ENCODE assay signal across 7 cellular contexts in genomic region chr5:43020294-43020711, GRCh38. TPM values are rescaled to one million over a fixed set of nuclear protein-coding genes. Genes with fewer than 3 reads are reported as not detected.
A peak's percentile ranks its signal among the peaks of the same experiment; 100 is the strongest.
DNase-seq lines count a peak whose midpoint lies in the region; ATAC-seq, FAIRE-seq and TF ChIP-seq lines count a peak whose summit lies in the region.

No MANE protein-coding gene starts in this region.

- H3K27me3 ChIP-seq in Loucy (ENCODE audit: insufficient read depth, low read length, poor library complexity, severe bottlenecking): no peaks in the 10 kb centered on the region

- no peak for TF ChIP-seq POLR2A in GM12891 (IDR thresholded peaks at IDR 0.05; ENCODE audit: low read depth, low read length)

- H3K79me2 ChIP-seq in Loucy (ENCODE audit: insufficient read depth, low read length): peaks cover 95% of the 10 kb centered on the region

- H4K20me1 ChIP-seq in Loucy (ENCODE audit: insufficient read depth, low read length, poor library complexity, severe bottlenecking): peaks cover 4% of the 10 kb centered on the region

- H3K4me3 ChIP-seq in Loucy (ENCODE audit: low read length, poor library complexity, severe bottlenecking) (peak overlapping the region; percentile 97), iPS-18c (ENCODE audit: insufficient read depth, low read depth, low read length) (peak overlapping the region; percentile 17)

- H3K27ac Mint-ChIP-seq in activated T-helper 1 cell treated with anti-CD3 and anti-CD28 coated beads, Interleukin-12 subunit alpha, Interleukin-12 subunit beta, Interleukin-2, Interleukin-4 antibody, amounts not matched to agents 30 ng/mL and 10 ng/mL and 1 ng/mL, durations not matched to agents 14 hours and 24 hours and 36 hours: peak overlapping the region; percentile 97
- peak overlapping the region; percentile 100 for H3K27ac Mint-ChIP-seq in stimulated activated naive B cell treated with anti-CD40 and anti-IgM and Interleukin-4, amounts not matched to agents 10 μg/mL and 1 μg/mL and 100 μg/mL, for 72 hours

- no peak for FAIRE-seq in GM12891 (lab: Jason Lieb, UNC)

- intact Hi-C loops in activated T-helper 1 cell treated with anti-CD3 and anti-CD28 coated beads, Interleukin-12 subunit alpha, Interleukin-12 subunit beta, Interleukin-2, Interleukin-4 antibody, amounts not matched to agents 30 ng/mL and 10 ng/mL and 1 ng/mL, durations not matched to agents 14 hours and 24 hours and 36 hours (cut with micrococcal nuclease): loop anchor here (1.0 to 2.0 kb wide), 4 partner anchors 14 to 112 kb away; partner anchors contain the start of gene ANXA2R

- peaks cover 17% of the 10 kb centered on the region; the same call in 1 of the 2 replicates for H3F3A ChIP-seq in Loucy (ENCODE audit: low read depth)

- H3K36me3 ChIP-seq in Loucy (ENCODE audit: insufficient read depth, low read length): no peaks in the 10 kb centered on the region; the same call in 1 of the 2 replicates

- peak; percentile 9 for ATAC-seq in GM21723 (IDR thresholded peaks at IDR 0.05; ENCODE audit: unreplicated experiment)
- ATAC-seq in stimulated activated naive B cell treated with anti-CD40 and anti-IgM and Interleukin-4, amounts not matched to agents 10 μg/mL and 1 μg/mL and 100 μg/mL, for 72 hours (replicated peaks): peak; percentile 0 to 1

- H3K4me2 ChIP-seq in Loucy (ENCODE audit: low read depth, low read length, poor library complexity, severe bottlenecking): peak overlapping the region; percentile 87

- no peak for DNase-seq in GM12891 (ENCODE audit: insufficient read length, low spot score)
- DNase-seq in activated T-helper 1 cell treated with anti-CD3 and anti-CD28 coated beads, Interleukin-12 subunit alpha, Interleukin-12 subunit beta, Interleukin-2, Interleukin-4 antibody, amounts not matched to agents 30 ng/mL and 10 ng/mL and 1 ng/mL, durations not matched to agents 14 hours and 24 hours and 36 hours (ENCODE audit: low spot score): no peak
- no peak for DNase-seq in stimulated activated naive B cell treated with anti-CD40 and anti-IgM and Interleukin-4, amounts not matched to agents 10 μg/mL and 1 μg/mL and 100 μg/mL, for 72 hours
- DNase-seq in LoVo (ENCODE audit: low spot score): no peak

- H3K4me1 Mint-ChIP-seq in activated T-helper 1 cell treated with anti-CD3 and anti-CD28 coated beads, Interleukin-12 subunit alpha, Interleukin-12 subunit beta, Interleukin-2, Interleukin-4 antibody, amounts not matched to agents 30 ng/mL and 10 ng/mL and 1 ng/mL, durations not matched to agents 14 hours and 24 hours and 36 hours (ENCODE audit: low read depth): peaks cover 38% of the 10 kb centered on the region
- H3K4me1 Mint-ChIP-seq in stimulated activated naive B cell treated with anti-CD40 and anti-IgM and Interleukin-4, amounts not matched to agents 10 μg/mL and 1 μg/mL and 100 μg/mL, for 72 hours: peaks cover 15 to 37% of the 10 kb centered on the region in 2 donors

- H3K9ac ChIP-seq in Loucy (ENCODE audit: low read depth, low read length, poor library complexity, severe bottlenecking): peak overlapping the region; percentile 99

- H3K36me3 Mint-ChIP-seq in activated T-helper 1 cell treated with anti-CD3 and anti-CD28 coated beads, Interleukin-12 subunit alpha, Interleukin-12 subunit beta, Interleukin-2, Interleukin-4 antibody, amounts not matched to agents 30 ng/mL and 10 ng/mL and 1 ng/mL, durations not matched to agents 14 hours and 24 hours and 36 hours (ENCODE audit: low read depth): peaks cover 3% of the 10 kb centered on the region
- H3K36me3 Mint-ChIP-seq in stimulated activated naive B cell treated with anti-CD40 and anti-IgM and Interleukin-4, amounts not matched to agents 10 μg/mL and 1 μg/mL and 100 μg/mL, for 72 hours: peaks cover 0 to 6% of the 10 kb centered on the region in 2 donors

- H3K9me3 ChIP-seq in Loucy (ENCODE audit: insufficient read depth, low read depth, low read length) (no peaks in the 10 kb centered on the region), iPS-18c (ENCODE audit: control insufficient read depth, insufficient read depth, low read length) (no peaks in the 10 kb centered on the region)

- peak overlapping the region; percentile 90 for H3K4me3 Mint-ChIP-seq in activated T-helper 1 cell treated with anti-CD3 and anti-CD28 coated beads, Interleukin-12 subunit alpha, Interleukin-12 subunit beta, Interleukin-2, Interleukin-4 antibody, amounts not matched to agents 30 ng/mL and 10 ng/mL and 1 ng/mL, durations not matched to agents 14 hours and 24 hours and 36 hours
- peak overlapping the region; percentile 96 for H3K4me3 Mint-ChIP-seq in stimulated activated naive B cell treated with anti-CD40 and anti-IgM and Interleukin-4, amounts not matched to agents 10 μg/mL and 1 μg/mL and 100 μg/mL, for 72 hours

- H3K9me2 ChIP-seq in Loucy (replicated peaks; ENCODE audit: low read depth, low read length): no peaks in the 10 kb centered on the region

- H3K4me1 ChIP-seq in Loucy (ENCODE audit: insufficient read depth, low read length, poor library complexity, severe bottlenecking): peaks cover 55% of the 10 kb centered on the region

- H3K9me3 Mint-ChIP-seq in activated T-helper 1 cell treated with anti-CD3 and anti-CD28 coated beads, Interleukin-12 subunit alpha, Interleukin-12 subunit beta, Interleukin-2, Interleukin-4 antibody, amounts not matched to agents 30 ng/mL and 10 ng/mL and 1 ng/mL, durations not matched to agents 14 hours and 24 hours and 36 hours: no peaks in the 10 kb centered on the region
- no peaks in the 10 kb centered on the region for H3K9me3 Mint-ChIP-seq in stimulated activated naive B cell treated with anti-CD40 and anti-IgM and Interleukin-4, amounts not matched to agents 10 μg/mL and 1 μg/mL and 100 μg/mL, for 72 hours

- no peak; the same call in 1 of the 2 replicates for TF ChIP-seq CTCF in Loucy (conservative IDR thresholded peaks at IDR 0.05; ENCODE audit: low read length)

- H3K27me3 Mint-ChIP-seq in activated T-helper 1 cell treated with anti-CD3 and anti-CD28 coated beads, Interleukin-12 subunit alpha, Interleukin-12 subunit beta, Interleukin-2, Interleukin-4 antibody, amounts not matched to agents 30 ng/mL and 10 ng/mL and 1 ng/mL, durations not matched to agents 14 hours and 24 hours and 36 hours (ENCODE audit: insufficient read depth): peaks cover under 1% of the 10 kb centered on the region
- H3K27me3 Mint-ChIP-seq in stimulated activated naive B cell treated with anti-CD40 and anti-IgM and Interleukin-4, amounts not matched to agents 10 μg/mL and 1 μg/mL and 100 μg/mL, for 72 hours: no peaks in the 10 kb centered on the region

- no peak overlapping the region for H2AFZ ChIP-seq in Loucy (ENCODE audit: low read length)

TF ChIP-seq in GM12891, 5 proteins besides CTCF, POLR2A, EP300 and RAD21:
- TF ChIP-seq POLR2AphosphoS5 (IDR thresholded peaks at IDR 0.05; ENCODE audit: low read depth, low read length): no peak
- no peak for TF ChIP-seq PAX5 (IDR thresholded peaks at IDR 0.05; ENCODE audit: insufficient read depth, low read length, severe bottlenecking)
- TF ChIP-seq TAF1 (IDR thresholded peaks at IDR 0.05; ENCODE audit: low read depth, low read length): 0 out of 2 replicates have a peak, but pooled peaks have one; percentile 9
- TF ChIP-seq SPI1 (IDR thresholded peaks at IDR 0.05; ENCODE audit: low read depth, low read length): no peak
- TF ChIP-seq POU2F2 (IDR thresholded peaks at IDR 0.05; ENCODE audit: low read depth, low read length): 0 out of 2 replicates have a peak, but pooled peaks have one; percentile 18
TF ChIP-seq in GM12891: peak in this region for 2.

RNA-seq across cellular contexts. Expression of gene ANXA2R, which starts 19.8 kb away (rescaled TPM):
- polyA plus RNA-seq in GM12891 (2012; ENCODE audit: low read depth, missing spikeins): 2.3 TPM
- 0.88 and 0.93 TPM in 2 replicates for total RNA-seq in activated T-helper 1 cell treated with anti-CD3 and anti-CD28 coated beads, Interleukin-12 subunit alpha, Interleukin-12 subunit beta, Interleukin-2, Interleukin-4 antibody, amounts not matched to agents 30 ng/mL and 10 ng/mL and 1 ng/mL, durations not matched to agents 14 hours and 24 hours and 36 hours
